ENCODE assay signal across 14 cellular contexts in the genomic region with DNA sequence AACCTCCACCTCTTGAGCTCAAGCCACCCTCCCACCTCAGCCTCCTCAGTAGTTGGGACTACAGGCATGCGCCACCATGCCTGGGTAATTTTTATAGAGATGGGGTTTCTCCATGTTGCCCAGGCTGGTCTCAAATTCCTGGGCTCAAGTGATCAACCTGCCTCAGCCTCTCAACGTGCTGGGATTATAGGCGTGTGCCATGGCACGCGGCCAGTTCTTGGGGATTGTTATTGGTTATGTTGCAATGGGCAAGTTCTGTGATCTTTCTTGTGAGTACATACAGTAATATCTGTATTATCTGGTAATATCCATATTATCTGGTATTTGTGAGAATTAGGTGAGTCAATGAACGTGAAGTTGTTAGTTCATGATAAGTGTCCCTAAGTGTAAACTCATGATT.
"Had no signal": no experiment of that assay in that cellular context is flagged by ENCODE, and none has a peak within 500 bp of the region (broad histone marks: within the 10 kb centered on the region; RNA-seq: fewer than 3 reads in every experiment).

No MANE protein-coding gene starts in this region.

- H3K4me1 ChIP-seq: psoas muscle had no signal

- FAIRE-seq: urothelium cell line had no signal

- DNase-seq: activated CD4-positive, alpha-beta T cell treated with anti-CD3 and anti-CD28 coated beads, Interleukin-2, amount 50 U/mL, for 1 hour; activated CD8-positive, alpha-beta memory T cell treated with anti-CD3 and anti-CD28 coated beads for 24 hours; activated naive CD8-positive, alpha-beta T cell treated with anti-CD3 and anti-CD28 coated beads for 36 hours; amygdala; cerebellar nuclear complex; hippocampal formation; psoas muscle; stimulated activated CD4-positive, alpha-beta T cell treated with anti-CD3 and anti-CD28 coated beads, Interleukin-1b, Interleukin-23, amount 100 ng/mL, for 48 hours; T-helper 1 cell; T1000 had no signal

- H3K9me3 ChIP-seq: psoas muscle, thoracic aorta had no signal

- H3K4me3 ChIP-seq: psoas muscle, thoracic aorta had no signal

- H3K27ac ChIP-seq: psoas muscle, thoracic aorta had no signal

- ATAC-seq: activated CD4-positive, CD25-positive, alpha-beta regulatory T cell treated with anti-CD3 and anti-CD28 coated beads, Interleukin-2, amount 50 U/mL, for 24 hours; psoas muscle; sciatic nerve had no signal

- H3K36me3 ChIP-seq: thoracic aorta had no signal
